ENCODE assay signal across 8 cellular contexts in the genomic region with DNA sequence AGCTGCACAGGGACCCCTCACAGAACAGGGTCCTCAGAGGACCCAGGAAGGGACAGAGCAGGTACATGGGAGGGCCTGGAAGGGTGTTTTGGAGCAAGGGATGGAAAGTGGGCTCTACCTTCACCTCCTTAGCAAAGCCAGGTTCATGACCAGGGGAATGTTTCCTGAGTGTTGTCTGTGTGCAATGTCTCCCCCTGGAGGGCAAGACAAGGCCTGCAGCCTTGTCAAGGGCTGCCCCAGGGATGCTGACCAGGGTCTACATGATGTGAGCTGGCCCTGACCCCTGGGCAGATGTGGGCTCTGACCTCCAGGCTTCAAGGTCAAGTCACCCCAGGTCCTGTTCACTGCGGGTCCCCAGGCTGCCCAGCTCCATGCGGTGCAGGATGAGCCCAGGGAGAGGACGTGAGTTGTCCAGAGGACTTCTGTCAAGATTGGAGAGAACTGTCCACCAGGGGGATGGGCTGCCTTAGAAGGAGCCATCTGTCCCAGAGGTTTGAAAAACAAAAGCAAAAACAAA. TPM values are rescaled to one million over a fixed set of nuclear protein-coding genes. Genes with fewer than 3 reads are reported as not detected.
DNase-seq lines count a peak whose midpoint lies in the region; ATAC-seq and TF ChIP-seq lines count a peak whose summit lies in the region.

No MANE protein-coding gene starts in this region.

- no peaks in the 10 kb centered on the region for H3K79me2 ChIP-seq in Loucy (ENCODE audit: insufficient read depth, low read length)

- peaks cover 18% of the 10 kb centered on the region for H3K4me1 ChIP-seq in Loucy (ENCODE audit: insufficient read depth, low read length, poor library complexity, severe bottlenecking)

- peak overlapping the region; percentile 75 for H3K4me3 ChIP-seq in Loucy (ENCODE audit: low read length, poor library complexity, severe bottlenecking)

- no peaks in the 10 kb centered on the region for H3K9me3 Mint-ChIP-seq in central memory CD8-positive, alpha-beta T cell

- H3K4me2 ChIP-seq in Loucy (ENCODE audit: low read depth, low read length, poor library complexity, severe bottlenecking): peak overlapping the region; percentile 93

- H2AFZ ChIP-seq in Loucy (ENCODE audit: low read length): no peak overlapping the region

- no peak overlapping the region for H3K27ac Mint-ChIP-seq in central memory CD8-positive, alpha-beta T cell (ENCODE audit: low read depth)

- peaks cover 19% of the 10 kb centered on the region for H3K4me1 Mint-ChIP-seq in central memory CD8-positive, alpha-beta T cell

- H3K9me2 ChIP-seq in Loucy (replicated peaks; ENCODE audit: low read depth, low read length): no peaks in the 10 kb centered on the region

- intact Hi-C loops in left colon (cut with DNase I, micrococcal nuclease): loop anchor here (2.0 to 5.0 kb wide), 2 partner anchors 75 to 77 kb away; no protein-coding TSS in a partner anchor

- H3K27me3 Mint-ChIP-seq in central memory CD8-positive, alpha-beta T cell: no peaks in the 10 kb centered on the region

- no peaks in the 10 kb centered on the region for H3K36me3 ChIP-seq in Loucy (ENCODE audit: insufficient read depth, low read length)

- ATAC-seq in activated CD4-positive, CD25-positive, alpha-beta regulatory T cell treated with anti-CD3 and anti-CD28 coated beads, Interleukin-2, amount 50 U/mL, for 24 hours: peak; percentile 76 to 80
- no peak for ATAC-seq in central memory CD8-positive, alpha-beta T cell (replicated peaks; ENCODE audit: extremely low read depth, poor library complexity, severe bottlenecking)
- ATAC-seq in left colon: peak; percentile 76

- no peaks in the 10 kb centered on the region for H3F3A ChIP-seq in Loucy (ENCODE audit: low read depth)

- no peaks in the 10 kb centered on the region for H4K20me1 ChIP-seq in Loucy (ENCODE audit: insufficient read depth, low read length, poor library complexity, severe bottlenecking)

- no peaks in the 10 kb centered on the region for H3K9me3 ChIP-seq in Loucy (ENCODE audit: insufficient read depth, low read depth, low read length)

- H3K27me3 ChIP-seq in Loucy (ENCODE audit: insufficient read depth, low read length, poor library complexity, severe bottlenecking): no peaks in the 10 kb centered on the region

- peak overlapping the region; percentile 71 for H3K9ac ChIP-seq in Loucy (ENCODE audit: low read depth, low read length, poor library complexity, severe bottlenecking)

- DNase-seq in NCI-H1417 (lab: John Stamatoyannopoulos, UW) (peak; percentile 28 to 69 (median 33)), NCI-H1417 treated with DMSO at 0.1 percent for 48 hours (lab: John Stamatoyannopoulos, UW) (no peak), left colon (peak; percentile 57 to 81), amniotic stem cell (lab: John Stamatoyannopoulos, UW) (no peak)
- peak; percentile 51 to 54 for DNase-seq in central memory CD8-positive, alpha-beta T cell (ENCODE audit: low spot score in 2 of 2)
- peak; percentile 61 to 64 for DNase-seq in stimulated activated CD4-positive, alpha-beta T cell treated with anti-CD3 and anti-CD28 coated beads, Interleukin-2, amount 100 ng/mL, for 48 hours

- peak; percentile 97 for TF ChIP-seq CTCF in Loucy (conservative IDR thresholded peaks at IDR 0.05; ENCODE audit: low read length)

- peak overlapping the region; percentile 55 for H3K4me3 Mint-ChIP-seq in central memory CD8-positive, alpha-beta T cell

- peaks cover 2% of the 10 kb centered on the region for H3K36me3 Mint-ChIP-seq in central memory CD8-positive, alpha-beta T cell (ENCODE audit: insufficient read depth)

RNA-seq across cellular contexts. Expression of a gene that starts 1.0 kb away (rescaled TPM):
- total RNA-seq in left colon: 1,000 to 10,000 TPM in 1 of 2 donors, 100 to 1,000 TPM in 1; 627 to 1,309 TPM

Comparison
In these comparisons a context has a peak if more than half of its experiments do, and no peak if none do; other contexts are left out.
1. DNase-seq: peak in NCI-H1417 (3 of 3), central memory CD8-positive, alpha-beta T cell (2 of 2), left colon (2 of 2) and stimulated activated CD4-positive, alpha-beta T cell treated with anti-CD3 and anti-CD28 coated beads, Interleukin-2, amount 100 ng/mL, for 48 hours (2 of 2); none in NCI-H1417 treated with DMSO at 0.1 percent for 48 hours (single experiment) and amniotic stem cell (single experiment).